9 cellular contexts compared by ENCODE assay signal in genomic region chr1:208219659-208220282, GRCh38. TPM values are rescaled to one million over a fixed set of nuclear protein-coding genes. Genes with fewer than 3 reads are reported as not detected.
DNase-seq lines count a peak whose midpoint lies in the region; ATAC-seq and TF ChIP-seq lines count a peak whose summit lies in the region.
"Had no signal": no experiment of that assay in that cellular context is flagged by ENCODE, and none has a peak within 500 bp of the region (broad histone marks: within the 10 kb centered on the region; RNA-seq: fewer than 3 reads in every experiment).

No MANE protein-coding gene starts in this region.

- H3K27ac Mint-ChIP-seq in dendritic cell treated with granulocyte-macrophage colony-stimulating factor and Interleukin-4, amounts not matched to agents 40 ng/mL and 50 ng/mL, for 4 days = peak overlapping the region; percentile 74
- no peak overlapping the region for H3K27ac Mint-ChIP-seq in activated naive CD8-positive, alpha-beta T cell treated with anti-CD3 and anti-CD28 coated beads, Interleukin-2, amount 50 U/mL, for 24 hours

- no peaks in the 10 kb centered on the region for H3K27me3 ChIP-seq in mesenchymal stem cell (ENCODE audit: control insufficient read depth in 1 of 2, insufficient read depth in 1 of 2, low read length in 2 of 2)
- no peaks in the 10 kb centered on the region for H3K27me3 ChIP-seq in vagina

- no peak overlapping the region for H3K9ac ChIP-seq in mesenchymal stem cell (ENCODE audit: low read length)

- peaks cover 16% of the 10 kb centered on the region for H3K36me3 Mint-ChIP-seq in dendritic cell treated with granulocyte-macrophage colony-stimulating factor and Interleukin-4, amounts not matched to agents 40 ng/mL and 50 ng/mL, for 4 days (ENCODE audit: low read depth)
- no peaks in the 10 kb centered on the region for H3K36me3 Mint-ChIP-seq in activated naive CD8-positive, alpha-beta T cell treated with anti-CD3 and anti-CD28 coated beads, Interleukin-2, amount 50 U/mL, for 24 hours (ENCODE audit: low read depth)

- H3K9me3 ChIP-seq in mesenchymal stem cell (ENCODE audit: control insufficient read depth, low read length) (no peaks in the 10 kb centered on the region), vagina (no peaks in the 10 kb centered on the region)

- H3K18ac ChIP-seq in mesenchymal stem cell (ENCODE audit: low read depth in 1 of 2, low read length in 2 of 2) = peak overlapping the region; percentile 56 to 90

- H4K8ac ChIP-seq in mesenchymal stem cell (ENCODE audit: low read length) = peak overlapping the region; percentile 55

- H2AK5ac ChIP-seq in mesenchymal stem cell (ENCODE audit: low read length, severe bottlenecking) = peak overlapping the region; percentile 49

- H3K27me3 Mint-ChIP-seq in dendritic cell treated with granulocyte-macrophage colony-stimulating factor and Interleukin-4, amounts not matched to agents 40 ng/mL and 50 ng/mL, for 4 days = peaks cover 38% of the 10 kb centered on the region
- H3K27me3 Mint-ChIP-seq in activated naive CD8-positive, alpha-beta T cell treated with anti-CD3 and anti-CD28 coated beads, Interleukin-2, amount 50 U/mL, for 24 hours = peaks cover 10% of the 10 kb centered on the region

- peak overlapping the region; percentile 53 for H3K4me3 Mint-ChIP-seq in dendritic cell treated with granulocyte-macrophage colony-stimulating factor and Interleukin-4, amounts not matched to agents 40 ng/mL and 50 ng/mL, for 4 days
- no peak overlapping the region for H3K4me3 Mint-ChIP-seq in activated naive CD8-positive, alpha-beta T cell treated with anti-CD3 and anti-CD28 coated beads, Interleukin-2, amount 50 U/mL, for 24 hours

- H2BK15ac ChIP-seq in mesenchymal stem cell (ENCODE audit: low read depth, poor library complexity, severe bottlenecking) = no peak overlapping the region

- H3K4me1 Mint-ChIP-seq in dendritic cell treated with granulocyte-macrophage colony-stimulating factor and Interleukin-4, amounts not matched to agents 40 ng/mL and 50 ng/mL, for 4 days (ENCODE audit: low read depth) = peaks cover 67% of the 10 kb centered on the region
- peaks cover 7% of the 10 kb centered on the region for H3K4me1 Mint-ChIP-seq in activated naive CD8-positive, alpha-beta T cell treated with anti-CD3 and anti-CD28 coated beads, Interleukin-2, amount 50 U/mL, for 24 hours

- no peak for ATAC-seq in activated naive CD8-positive, alpha-beta T cell treated with anti-CD3 and anti-CD28 coated beads, Interleukin-2, amount 50 U/mL, for 24 hours
- no peak for ATAC-seq in GM21576 (IDR thresholded peaks at IDR 0.05; ENCODE audit: unreplicated experiment)

- H3K14ac ChIP-seq in mesenchymal stem cell (ENCODE audit: low read length in 2 of 2) = peak overlapping the region in 1 of 2 experiments; percentile 67

- no peak overlapping the region for H3K4me2 ChIP-seq in mesenchymal stem cell (ENCODE audit: low read length, poor library complexity, severe bottlenecking)

- H3K36me3 ChIP-seq in mesenchymal stem cell (ENCODE audit: control insufficient read depth in 1 of 2, insufficient read depth in 2 of 2, low read depth in 1 of 2, low read length in 2 of 2) = peaks cover 0 to 12% of the 10 kb centered on the region in 2 experiments
- H3K36me3 ChIP-seq in vagina = peaks cover 0 to 9% of the 10 kb centered on the region in 2 donors

- no peaks in the 10 kb centered on the region for H3K79me1 ChIP-seq in mesenchymal stem cell (replicated peaks; ENCODE audit: low read length, poor library complexity, severe bottlenecking)

- peak overlapping the region; percentile 11 for H2BK120ac ChIP-seq in mesenchymal stem cell (ENCODE audit: low read depth, low read length)

- H3K4me1 ChIP-seq in mesenchymal stem cell (ENCODE audit: control insufficient read depth, insufficient read depth, low read depth, low read length) (peaks cover 27% of the 10 kb centered on the region), vagina (peaks cover 36% of the 10 kb centered on the region)

- peak overlapping the region in 1 of 2 experiments; percentile 100 for H2BK12ac ChIP-seq in mesenchymal stem cell (ENCODE audit: low read length in 2 of 2)

- no peak overlapping the region for H3K23ac ChIP-seq in mesenchymal stem cell (ENCODE audit: low read length in 2 of 2)

- DNase-seq in NOMO-1 (lab: John Stamatoyannopoulos, UW; ENCODE audit: unreplicated experiment in 2 of 2) (peak; percentile 21 to 49), NOMO-1 treated with dmso at 0.1 percent for 144 hours (lab: John Stamatoyannopoulos, UW; ENCODE audit: unreplicated experiment) (no peak), mesenchymal stem cell (peak; percentile 89), vagina (ENCODE audit: extremely low spot score in 2 of 2) (no peak)
- DNase-seq in central memory CD4-positive, alpha-beta T cell = no peak
- DNase-seq in activated naive CD8-positive, alpha-beta T cell treated with anti-CD3 and anti-CD28 coated beads, Interleukin-2, amount 50 U/mL, for 24 hours = no peak

- 27% methylated on average over 15 of the region's 15 CpGs for WGBS in mesenchymal stem cell

- no peak for TF ChIP-seq POLR2A in vagina (IDR thresholded peaks at IDR 0.05)

- intact Hi-C loops in dendritic cell treated with granulocyte-macrophage colony-stimulating factor and Interleukin-4, amounts not matched to agents 40 ng/mL and 50 ng/mL, for 4 days (cut with micrococcal nuclease) = no loop called here
- intact Hi-C loops in vagina (cut with DNase I) = no loop called here

- peak overlapping the region; percentile 78 for H4K91ac ChIP-seq in mesenchymal stem cell (ENCODE audit: low read length)

- peak overlapping the region; percentile 63 to 89 for H3K4ac ChIP-seq in mesenchymal stem cell (ENCODE audit: low read depth in 1 of 2, low read length in 2 of 2)

- peak overlapping the region; percentile 19 for H2AFZ ChIP-seq in mesenchymal stem cell (ENCODE audit: low read depth, low read length)

- TF ChIP-seq CTCF in vagina (IDR thresholded peaks at IDR 0.05) = no peak

- no peak overlapping the region for H2BK5ac ChIP-seq in mesenchymal stem cell (ENCODE audit: low read depth, low read length, poor library complexity, severe bottlenecking)

- H3K27ac ChIP-seq in mesenchymal stem cell (ENCODE audit: low read length, poor library complexity, severe bottlenecking) (peak overlapping the region; percentile 59), vagina (peak overlapping the region; percentile 13)
- H3K27ac ChIP-seq: 22Rv1 had no signal

- H3K9me3 Mint-ChIP-seq in dendritic cell treated with granulocyte-macrophage colony-stimulating factor and Interleukin-4, amounts not matched to agents 40 ng/mL and 50 ng/mL, for 4 days = no peaks in the 10 kb centered on the region
- no peaks in the 10 kb centered on the region for H3K9me3 Mint-ChIP-seq in activated naive CD8-positive, alpha-beta T cell treated with anti-CD3 and anti-CD28 coated beads, Interleukin-2, amount 50 U/mL, for 24 hours

- no peak overlapping the region for H3K4me3 ChIP-seq in mesenchymal stem cell (ENCODE audit: insufficient read depth in 1 of 2, low read depth in 1 of 2, low read length in 2 of 2)
- no peak overlapping the region for H3K4me3 ChIP-seq in vagina

RNA-seq across cellular contexts. Expression of gene PLXNA2, which starts 24.4 kb away (rescaled TPM):
- polyA plus RNA-seq in mesenchymal stem cell (2013, experiment 1 of 2) = 4.6 TPM
- polyA plus RNA-seq in mesenchymal stem cell (2013, experiment 2 of 2) = 4.6 TPM
- total RNA-seq in vagina = 38.3 TPM

Comparison
In these comparisons a context has a peak if more than half of its experiments do, and no peak if none do; other contexts are left out.
1. DNase-seq: peak in NOMO-1 (2 of 2) and mesenchymal stem cell (single experiment); none in NOMO-1 treated with dmso at 0.1 percent for 144 hours (single experiment), vagina (0 of 2), central memory CD4-positive, alpha-beta T cell (single experiment) and activated naive CD8-positive, alpha-beta T cell treated with anti-CD3 and anti-CD28 coated beads, Interleukin-2, amount 50 U/mL, for 24 hours (single experiment).